ENCODE assay signal across 8 cellular contexts in the genomic region with DNA sequence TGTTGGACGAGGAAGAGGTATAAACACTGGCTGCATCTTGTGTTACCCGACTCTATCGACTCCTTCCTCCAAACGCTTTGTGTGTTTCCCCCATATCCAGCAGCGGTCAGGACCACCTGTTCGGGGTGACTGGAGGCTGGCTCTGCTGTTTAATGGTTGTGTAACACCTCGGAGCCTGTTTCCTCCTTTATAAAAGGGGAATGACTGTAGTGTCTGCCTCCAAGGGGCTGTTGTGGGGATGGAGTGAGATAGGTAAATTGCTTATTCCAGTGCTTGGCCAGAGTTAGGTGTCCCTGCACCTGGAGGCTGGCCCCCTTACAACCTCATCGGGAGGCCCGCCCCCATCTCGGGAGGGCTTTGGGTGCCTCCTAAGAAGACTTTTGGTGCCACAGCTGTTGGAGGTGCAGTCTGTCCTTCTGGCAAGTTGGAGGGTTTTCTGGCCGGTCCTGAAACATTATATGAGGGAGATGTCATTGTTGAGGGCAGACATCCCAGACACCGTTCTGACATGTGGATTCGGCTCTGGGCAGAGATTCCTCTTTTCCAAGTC. TPM values are rescaled to one million over a fixed set of nuclear protein-coding genes. Genes with fewer than 3 reads are reported as not detected.
DNase-seq lines count a peak whose midpoint lies in the region; ATAC-seq, FAIRE-seq and TF ChIP-seq lines count a peak whose summit lies in the region.

No MANE protein-coding gene starts in this region.

- H3K79me2 ChIP-seq in H1 (ENCODE audit: control insufficient read depth in 1 of 2, insufficient read depth in 2 of 2, low read length in 2 of 2) = peaks cover 4 to 21% of the 10 kb centered on the region in 2 experiments; a peak in 3 of 4 replicates
- no peaks in the 10 kb centered on the region for H3K79me2 ChIP-seq in neural progenitor cell (ENCODE audit: low read depth)

- H3K27me3 ChIP-seq in H1 (replicated peaks in 1 of 4; ENCODE audit: control insufficient read depth in 3 of 4, extremely low read depth in 1 of 4, insufficient read depth in 3 of 4, low read length in 3 of 4) (peaks cover 4 to 21% (median 19%) of the 10 kb centered on the region in 4 experiments; a peak in 6 of 7 replicates), neural progenitor cell (peaks cover 89% of the 10 kb centered on the region)

- H3K56ac ChIP-seq in H1 (replicated peaks; ENCODE audit: insufficient read length, low read depth, low read length) = no peak overlapping the region

- peaks cover 28% of the 10 kb centered on the region for H3K4me1 Mint-ChIP-seq in neural progenitor cell

- H3F3A ChIP-seq in neural progenitor cell (ENCODE audit: low read depth) = peaks cover 1% of the 10 kb centered on the region

- peak overlapping the region; percentile 87 to 98 for H3K4me2 ChIP-seq in H1 (ENCODE audit: insufficient read depth in 1 of 2, low read depth in 2 of 2, low read length in 2 of 2)
- peak overlapping the region; percentile 96 for H3K4me2 ChIP-seq in neural progenitor cell

- peaks cover 8% of the 10 kb centered on the region; the same call in 1 of the 2 replicates for H3K79me1 ChIP-seq in H1 (ENCODE audit: low read depth, low read length)

- no peak overlapping the region for H2BK20ac ChIP-seq in H1 (ENCODE audit: low read length)

- TF ChIP-seq RAD21 in H1 (IDR thresholded peaks at IDR 0.05 in 1 of 2, conservative IDR thresholded peaks at IDR 0.05 in 1 of 2; ENCODE audit: low read depth in 2 of 2, low read length in 2 of 2) = no peak

- TF ChIP-seq EP300 in H1 (IDR thresholded peaks at IDR 0.05; ENCODE audit: borderline replicate concordance in 1 of 2, low read depth in 2 of 2, low read length in 2 of 2) = no peak

- H3K27ac ChIP-seq in H1 (ENCODE audit: low read depth, low read length) (no peak overlapping the region), neural progenitor cell (no peak overlapping the region)

- no peak overlapping the region for H3K4ac ChIP-seq in H1 (replicated peaks; ENCODE audit: insufficient read length, low read depth, low read length)

- H3K9ac ChIP-seq in H1 (replicated peaks in 1 of 4; ENCODE audit: extremely low read depth in 1 of 4, low read depth in 3 of 4, low read length in 3 of 4) (peak overlapping the region in 1 of 4 experiments; percentile 42; a peak in 1 of 7 replicates), neural progenitor cell (no peak overlapping the region)

- no peak overlapping the region for H3K14ac ChIP-seq in H1 (ENCODE audit: insufficient read length)

- H3K4me3 Mint-ChIP-seq in neural progenitor cell = peak overlapping the region; percentile 93

- H3K27ac Mint-ChIP-seq in neural progenitor cell = no peak overlapping the region

- peaks cover 13% of the 10 kb centered on the region; the same call in 1 of the 2 replicates for H3K23me2 ChIP-seq in H1 (ENCODE audit: low read depth, low read length)

- no peak for TF ChIP-seq CTCF in H1 (IDR thresholded peaks at IDR 0.05; ENCODE audit: control extremely low read depth in 1 of 3, insufficient read depth in 1 of 3, low read depth in 1 of 3, low read length in 3 of 3)
- no peak for TF ChIP-seq CTCF in neural progenitor cell (IDR thresholded peaks at IDR 0.05)

- H2BK120ac ChIP-seq in H1 (replicated peaks; ENCODE audit: low read depth, low read length) = no peak overlapping the region

- H3K36me3 ChIP-seq in H1 (ENCODE audit: control insufficient read depth in 2 of 4, insufficient read depth in 4 of 4, low read length in 3 of 4) = no peaks in the 10 kb centered on the region; a peak in 1 of 8 replicates
- H3K36me3 ChIP-seq in neural progenitor cell = no peaks in the 10 kb centered on the region

- H2AK5ac ChIP-seq in H1 (ENCODE audit: low read depth, low read length) = no peak overlapping the region

- H2AFZ ChIP-seq in H1 (ENCODE audit: low read length) = no peak overlapping the region
- H2AFZ ChIP-seq in neural progenitor cell (replicated peaks) = peak overlapping the region; percentile 66

- H3K23ac ChIP-seq in H1 (ENCODE audit: insufficient read length) = no peak overlapping the region

- no peak for TF ChIP-seq POLR2A in H1 (IDR thresholded peaks at IDR 0.05; ENCODE audit: control extremely low read depth in 1 of 2, low read depth in 2 of 2, low read length in 2 of 2)

- H2BK12ac ChIP-seq in H1 (ENCODE audit: low read depth, low read length) = no peak overlapping the region

- no peaks in the 10 kb centered on the region for H3K9me3 Mint-ChIP-seq in neural progenitor cell

- H3K18ac ChIP-seq in H1 (ENCODE audit: extremely low read depth, low read length) = no peak overlapping the region

- H4K5ac ChIP-seq in H1 (ENCODE audit: insufficient read length, low read depth, low read length) = no peak overlapping the region

- CTCF ChIA-PET in H1 (lab: Charles Lee; ENCODE audit: partially characterized antibody) = interaction anchor here (0.6 to 3.8 kb wide), 4 partner anchors 16 to 726 kb away, joined by 3 to 26 read pairs (median 6); no protein-coding TSS in a partner anchor

- WGBS in H1 (ENCODE audit: extremely low coverage in 1 of 2, insufficient coverage in 1 of 2, insufficient read length in 1 of 2, insufficient replicate concordance in 2 of 2, low coverage in 1 of 2, low lambda C conversion rate in 2 of 2, missing lambda C conversion rate in 1 of 2), 2 experiments = 25% methylated on average over 13 of the region's 13 CpGs; no CpG with 5 or more reads in 1 of the 2 experiments

- peak overlapping the region; percentile 62 to 74 (median 68) for H3K4me3 ChIP-seq in H1 (ENCODE audit: extremely low read depth in 1 of 4, insufficient read depth in 2 of 4, low read depth in 3 of 4, low read length in 4 of 4)
- peak overlapping the region; percentile 56 for H3K4me3 ChIP-seq in neural progenitor cell

- H3K4me1 ChIP-seq in H1 (replicated peaks in 1 of 4; ENCODE audit: control insufficient read depth in 3 of 4, insufficient read depth in 4 of 4, low read length in 3 of 4) = peaks cover 4 to 8% (median 5%) of the 10 kb centered on the region in 4 experiments; a peak in 5 of 7 replicates
- peaks cover 11% of the 10 kb centered on the region for H3K4me1 ChIP-seq in neural progenitor cell

- no peak overlapping the region; the same call in 1 of the 2 replicates for H2BK15ac ChIP-seq in H1 (ENCODE audit: low read length)

- ATAC-seq in esophagus mucosa (no peak), HG02884 (IDR thresholded peaks at IDR 0.05; ENCODE audit: unreplicated experiment) (no peak), GM21515 (IDR thresholded peaks at IDR 0.05; ENCODE audit: unreplicated experiment) (no peak)

- peaks cover 14% of the 10 kb centered on the region for H3K36me3 Mint-ChIP-seq in neural progenitor cell

- peak overlapping the region; percentile 4; the same call in 1 of the 2 replicates for H4K8ac ChIP-seq in H1 (ENCODE audit: extremely low read depth, insufficient read depth, low read length)

- H2BK5ac ChIP-seq in H1 (ENCODE audit: low read depth, low read length) = no peak overlapping the region

- H4K20me1 ChIP-seq in H1 (replicated peaks in 1 of 2; ENCODE audit: control insufficient read depth in 1 of 2, insufficient read depth in 2 of 2, low read length in 2 of 2) (peaks cover 0 to 4% of the 10 kb centered on the region in 2 experiments), neural progenitor cell (ENCODE audit: low read depth) (peaks cover 22% of the 10 kb centered on the region)

- no peak overlapping the region for H4K91ac ChIP-seq in H1 (replicated peaks; ENCODE audit: insufficient read length, low read length)

- DNase-seq in DMS53 (lab: John Stamatoyannopoulos, UW) (peak; percentile 52), DMS53 treated with DMSO at 0.1 percent for 48 hours (lab: John Stamatoyannopoulos, UW; ENCODE audit: unreplicated experiment) (no peak), OCI-M1 (lab: John Stamatoyannopoulos, UW) (peak; percentile 58), H1 (ENCODE audit: low read depth in 1 of 2, low spot score in 2 of 2) (no peak), neural progenitor cell (ENCODE audit: low spot score) (no peak)

- no peak for FAIRE-seq in H1 (lab: Jason Lieb, UNC)

- H3K27me3 Mint-ChIP-seq in neural progenitor cell (ENCODE audit: insufficient read depth, low read depth) = peaks cover 6% of the 10 kb centered on the region

- H3K9me3 ChIP-seq in H1 (ENCODE audit: insufficient read depth in 2 of 2, low read depth in 1 of 2, low read length in 1 of 2) (no peaks in the 10 kb centered on the region), neural progenitor cell (ENCODE audit: low read depth) (no peaks in the 10 kb centered on the region)

- POLR2A ChIA-PET in H1 (lab: Charles Lee; ENCODE audit: partially characterized antibody) = interaction anchor here (1.4 to 2.1 kb wide), 6 partner anchors 9 to 66 kb away, joined by 3 to 20 read pairs (median 8); no protein-coding TSS in a partner anchor

TF ChIP-seq in H1, 55 proteins besides CTCF, POLR2A, EP300 and RAD21 (continues in another document):
- no peak for TF ChIP-seq BACH1 (IDR thresholded peaks at IDR 0.05; ENCODE audit: low read length)

RNA-seq across cellular contexts. Expression of a gene that starts 1.1 kb away (rescaled TPM):
- 40.4 and 40.5 TPM in 2 replicates for total RNA-seq in H1 (2021; fragmentation: NEBNext Ultra II Directional; extraction: Animal tissue kit (Norgen Biotek cat#: 25700))
- polyA plus RNA-seq in H1 (2011; rRNA removed) = 5.5 and 13.2 TPM in 2 replicates
- 4.1 TPM for polyA plus RNA-seq in H1 (2011; cell fraction: cytosol; rRNA removed)
- 18.6 TPM for polyA plus RNA-seq in H1 (2011; cell fraction: nucleus; rRNA removed)
- 15.2 to 19.4 TPM (median 18.9 TPM) in 4 replicates for polyA plus RNA-seq in H1 (2012, experiment 1 of 2)
- 13.9 TPM for polyA plus RNA-seq in H1 (2012, experiment 2 of 2)
- polyA plus RNA-seq in H1 (2013, experiment 1 of 2) = 33.1 TPM
- 33.0 TPM for polyA plus RNA-seq in H1 (2013, experiment 2 of 2)
- polyA minus RNA-seq in H1 (2011; rRNA and poly(A)+ RNA removed) = 10.0 and 15.5 TPM in 2 replicates
- polyA minus RNA-seq in H1 (2011; cell fraction: cytosol; rRNA and poly(A)+ RNA removed) = 23.0 TPM
- polyA minus RNA-seq in H1 (2011; cell fraction: nucleus; rRNA and poly(A)+ RNA removed) = 35.1 TPM
- 1.9 and 4.3 TPM in 2 replicates for total RNA-seq in neural progenitor cell (ENCODE audit: low replicate concordance)
- total RNA-seq in esophagus mucosa = 13.1 TPM

RNA-seq across cellular contexts. Expression of a gene that starts 57.9 kb away (rescaled TPM):
- total RNA-seq in H1 (2021; fragmentation: NEBNext Ultra II Directional; extraction: Animal tissue kit (Norgen Biotek cat#: 25700)) = 12.7 and 13.6 TPM in 2 replicates
- 11.9 and 13.9 TPM in 2 replicates for polyA plus RNA-seq in H1 (2011; rRNA removed)
- 10.4 TPM for polyA plus RNA-seq in H1 (2011; cell fraction: cytosol; rRNA removed)
- 12.9 TPM for polyA plus RNA-seq in H1 (2011; cell fraction: nucleus; rRNA removed)
- polyA plus RNA-seq in H1 (2012, experiment 1 of 2) = 10.9 to 13.5 TPM (median 11.5 TPM) in 4 replicates
- 7.6 TPM for polyA plus RNA-seq in H1 (2012, experiment 2 of 2)
- polyA plus RNA-seq in H1 (2013, experiment 1 of 2) = 6.2 TPM
- polyA plus RNA-seq in H1 (2013, experiment 2 of 2) = 6.1 TPM
- 11.8 and 13.5 TPM in 2 replicates for polyA minus RNA-seq in H1 (2011; rRNA and poly(A)+ RNA removed)
- 10.1 TPM for polyA minus RNA-seq in H1 (2011; cell fraction: cytosol; rRNA and poly(A)+ RNA removed)
- polyA minus RNA-seq in H1 (2011; cell fraction: nucleus; rRNA and poly(A)+ RNA removed) = 11.5 TPM
- total RNA-seq in neural progenitor cell (ENCODE audit: low replicate concordance) (22.1 and 41.3 TPM in 2 replicates), esophagus mucosa (2.3 TPM)

Comparison
In these comparisons a context has a peak if more than half of its experiments do, and no peak if none do; other contexts are left out.
1. DNase-seq: peak in DMS53 (single experiment) and OCI-M1 (single experiment); none in DMS53 treated with DMSO at 0.1 percent for 48 hours (single experiment), H1 (0 of 2) and neural progenitor cell (single experiment).